ENCODE assay signal across 17 cellular contexts in the genomic region with DNA sequence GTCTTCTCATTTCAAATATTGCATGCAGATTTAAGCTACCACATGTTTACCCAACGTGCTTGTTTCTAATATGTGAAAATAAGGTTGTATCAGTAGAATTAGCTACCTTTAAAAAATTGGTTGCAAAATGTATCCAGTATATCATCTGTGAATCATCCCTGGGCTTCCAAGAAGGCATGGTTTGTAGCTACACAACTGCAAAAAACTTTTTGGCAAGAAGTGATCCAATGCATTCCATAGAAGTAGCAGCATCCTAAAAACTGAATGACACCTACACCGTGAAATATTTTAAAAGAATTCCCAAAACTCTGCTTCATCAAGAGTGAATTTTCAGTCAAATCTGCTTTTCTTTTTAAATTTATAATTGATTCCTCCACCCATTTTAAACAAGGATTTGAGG.
"Had no signal": no experiment of that assay in that cellular context is flagged by ENCODE, and none has a peak within 500 bp of the region (broad histone marks: within the 10 kb centered on the region; RNA-seq: fewer than 3 reads in every experiment).

No MANE protein-coding gene starts in this region.

- H3K9me3 Mint-ChIP-seq: activated B cell treated with CpG ODN at 0.5 μM for 24 hours; dendritic cell treated with granulocyte-macrophage colony-stimulating factor and Interleukin-4, amounts not matched to agents 40 ng/mL and 50 ng/mL, for 4 days; stimulated activated memory B cell treated with anti-CD40 and anti-IgM and Interleukin-4, amounts not matched to agents 10 μg/mL and 1 μg/mL and 100 μg/mL, for 72 hours had no signal

- H3K27me3 Mint-ChIP-seq: activated B cell treated with CpG ODN at 0.5 μM for 24 hours; activated CD4-positive, alpha-beta T cell treated with anti-CD3 and anti-CD28 coated beads, Interleukin-2, amount 10 ng/mL, durations not matched to agents 24 days and 14 days; activated naive CD8-positive, alpha-beta T cell treated with anti-CD3 and anti-CD28 coated beads for 36 hours; dendritic cell treated with granulocyte-macrophage colony-stimulating factor and Interleukin-4, amounts not matched to agents 40 ng/mL and 50 ng/mL, for 4 days; naive B cell; stimulated activated memory B cell treated with anti-CD40 and anti-IgM and Interleukin-4, amounts not matched to agents 10 μg/mL and 1 μg/mL and 100 μg/mL, for 72 hours had no signal

- H3K4me3 ChIP-seq: hepatocyte, lung, tibial artery, uterus had no signal

- H3K4me1 Mint-ChIP-seq: activated B cell treated with CpG ODN at 0.5 μM for 24 hours, naive B cell had no signal

- ATAC-seq: stimulated activated memory B cell treated with anti-CD40 and anti-IgM and Interleukin-4, amounts not matched to agents 10 μg/mL and 1 μg/mL and 100 μg/mL, for 72 hours had no signal

- H3K4me3 Mint-ChIP-seq: activated B cell treated with CpG ODN at 0.5 μM for 24 hours; activated CD4-positive, alpha-beta T cell treated with anti-CD3 and anti-CD28 coated beads, Interleukin-2, amount 10 ng/mL, durations not matched to agents 24 days and 14 days; activated naive CD8-positive, alpha-beta T cell treated with anti-CD3 and anti-CD28 coated beads for 36 hours; activated T-helper 1 cell treated with anti-CD3 and anti-CD28 coated beads, Interleukin-12 subunit alpha, Interleukin-12 subunit beta, Interleukin-2, Interleukin-4 antibody, amounts not matched to agents 30 ng/mL and 10 ng/mL and 1 ng/mL, durations not matched to agents 14 hours and 24 hours and 36 hours; dendritic cell treated with granulocyte-macrophage colony-stimulating factor and Interleukin-4, amounts not matched to agents 40 ng/mL and 50 ng/mL, for 4 days; naive B cell; stimulated activated memory B cell treated with anti-CD40 and anti-IgM and Interleukin-4, amounts not matched to agents 10 μg/mL and 1 μg/mL and 100 μg/mL, for 72 hours had no signal

- DNase-seq: activated B cell treated with CpG ODN at 0.5 μM for 24 hours; activated CD8-positive, alpha-beta memory T cell treated with anti-CD3 and anti-CD28 coated beads for 24 hours; activated naive CD8-positive, alpha-beta T cell treated with anti-CD3 and anti-CD28 coated beads for 36 hours; brain microvascular endothelial cell; effector memory CD4-positive, alpha-beta T cell; islet precursor cell; naive B cell; retina; T-helper 2 cell; tibial artery; uterus had no signal

- H3K27ac Mint-ChIP-seq: activated B cell treated with CpG ODN at 0.5 μM for 24 hours; activated CD4-positive, alpha-beta T cell treated with anti-CD3 and anti-CD28 coated beads, Interleukin-2, amount 10 ng/mL, durations not matched to agents 24 days and 14 days; activated naive CD8-positive, alpha-beta T cell treated with anti-CD3 and anti-CD28 coated beads for 36 hours; activated T-helper 1 cell treated with anti-CD3 and anti-CD28 coated beads, Interleukin-12 subunit alpha, Interleukin-12 subunit beta, Interleukin-2, Interleukin-4 antibody, amounts not matched to agents 30 ng/mL and 10 ng/mL and 1 ng/mL, durations not matched to agents 14 hours and 24 hours and 36 hours; dendritic cell treated with granulocyte-macrophage colony-stimulating factor and Interleukin-4, amounts not matched to agents 40 ng/mL and 50 ng/mL, for 4 days; stimulated activated memory B cell treated with anti-CD40 and anti-IgM and Interleukin-4, amounts not matched to agents 10 μg/mL and 1 μg/mL and 100 μg/mL, for 72 hours had no signal
